Comparison of ENCODE assay signal across 8 cellular contexts in genomic region chr12:122423258-122424165, GRCh38. TPM values are rescaled to one million over a fixed set of nuclear protein-coding genes. Genes with fewer than 3 reads are reported as not detected.
DNase-seq lines count a peak whose midpoint lies in the region; ATAC-seq and TF ChIP-seq lines count a peak whose summit lies in the region.

No MANE protein-coding gene starts in this region.

- H3K9me3 ChIP-seq in iPS-18a (ENCODE audit: control insufficient read depth, low read depth, low read length) (no peaks in the 10 kb centered on the region), gastrocnemius medialis (no peaks in the 10 kb centered on the region)

- H3K4me3 ChIP-seq in iPS-18a (ENCODE audit: low read length) (peak overlapping the region; percentile 90), gastrocnemius medialis (peak overlapping the region; percentile 65 to 81 (median 77))

- TF ChIP-seq POLR2A in gastrocnemius medialis (IDR thresholded peaks at IDR 0.05) = no peak

- in situ Hi-C loops in gastrocnemius medialis (cut with MboI; ENCODE audit: low sequenced_read_pairs in 4 of 4) = no loop called here

- H3K9ac ChIP-seq in iPS-18a (ENCODE audit: low read length) = peak overlapping the region; percentile 92

- no peaks in the 10 kb centered on the region for H3K9me3 Mint-ChIP-seq in activated CD4-positive, alpha-beta T cell treated with anti-CD3 and anti-CD28 coated beads for 36 hours (ENCODE audit: low read depth)

- H3K27ac Mint-ChIP-seq in activated CD4-positive, alpha-beta T cell treated with anti-CD3 and anti-CD28 coated beads for 36 hours = peak overlapping the region; percentile 89

- no peak for ATAC-seq in activated CD4-positive, alpha-beta T cell treated with anti-CD3 and anti-CD28 coated beads for 36 hours
- no peak for ATAC-seq in gastrocnemius medialis
- ATAC-seq in HG02981 (IDR thresholded peaks at IDR 0.05; ENCODE audit: unreplicated experiment) = no peak

- H3K4me1 Mint-ChIP-seq in activated CD4-positive, alpha-beta T cell treated with anti-CD3 and anti-CD28 coated beads for 36 hours = peaks cover 30% of the 10 kb centered on the region

- no peak for TF ChIP-seq CTCF in gastrocnemius medialis (IDR thresholded peaks at IDR 0.05 in 4 of 5, conservative IDR thresholded peaks at IDR 0.05 in 1 of 5)

- no peaks in the 10 kb centered on the region for H3K27me3 ChIP-seq in iPS-18a (ENCODE audit: control insufficient read depth, insufficient read depth, low read length)
- H3K27me3 ChIP-seq in gastrocnemius medialis = no peaks in the 10 kb centered on the region

- H3K27me3 Mint-ChIP-seq in activated CD4-positive, alpha-beta T cell treated with anti-CD3 and anti-CD28 coated beads for 36 hours = no peaks in the 10 kb centered on the region

- CTCF ChIA-PET in activated CD4-positive, alpha-beta T cell treated with anti-CD3 and anti-CD28 coated beads for 36 hours (lab: Charles Lee) = interaction anchor here (0.6 to 3.7 kb wide), 9 partner anchors 11 to 340 kb away, joined by 3 to 21 read pairs (median 3); no protein-coding TSS in a partner anchor

- POLR2A ChIA-PET in activated CD4-positive, alpha-beta T cell treated with anti-CD3 and anti-CD28 coated beads for 36 hours (lab: Charles Lee) = interaction anchor here (0.6 to 1.0 kb wide), 3 partner anchors 11 to 189 kb away, joined by 4 read pairs; no protein-coding TSS in a partner anchor

- H3K4me1 ChIP-seq in iPS-18a (ENCODE audit: control insufficient read depth, low read depth, low read length) (peaks cover 10% of the 10 kb centered on the region), gastrocnemius medialis (peaks cover 28 to 33% of the 10 kb centered on the region in 2 donors)

- peaks cover 1% of the 10 kb centered on the region for H3K36me3 Mint-ChIP-seq in activated CD4-positive, alpha-beta T cell treated with anti-CD3 and anti-CD28 coated beads for 36 hours (ENCODE audit: low read depth)

- peak overlapping the region; percentile 90 for H3K27ac ChIP-seq in angular gyrus (ENCODE audit: low read depth, low read length)
- peak overlapping the region; percentile 89 for H3K27ac ChIP-seq in iPS-18a (ENCODE audit: low read length)
- peak overlapping the region; percentile 89 to 98 (median 94) for H3K27ac ChIP-seq in gastrocnemius medialis

- no peaks in the 10 kb centered on the region for H3K36me3 ChIP-seq in iPS-18a (ENCODE audit: control insufficient read depth, low read depth, low read length)
- H3K36me3 ChIP-seq in gastrocnemius medialis = no peaks in the 10 kb centered on the region

- peak overlapping the region; percentile 80 for H3K4me3 Mint-ChIP-seq in activated CD4-positive, alpha-beta T cell treated with anti-CD3 and anti-CD28 coated beads for 36 hours

- DNase-seq in activated CD4-positive, alpha-beta T cell treated with anti-CD3 and anti-CD28 coated beads for 36 hours = peak; percentile 18
- no peak for DNase-seq in activated CD4-positive, alpha-beta T cell treated with anti-CD3 and anti-CD28 coated beads for 1 hour
- DNase-seq in NCI-H226 (peak; percentile 46), gastrocnemius medialis (no peak), NCI-H2029 (lab: John Stamatoyannopoulos, UW) (no peak)

- intact Hi-C loops in activated CD4-positive, alpha-beta T cell treated with anti-CD3 and anti-CD28 coated beads for 36 hours (cut with DNase I, micrococcal nuclease) = loop anchor here in 1 of 2 experiments (2.0 to 5.0 kb wide), 3 partner anchors 29 to 621 kb away; partner anchors contain the start of genes DENR and SETD1B
- intact Hi-C loops in gastrocnemius medialis (cut with DNase I; ENCODE audit: low total_unique reads) = loop anchor here (2.0 to 5.0 kb wide), 3 partner anchors 47 to 86 kb away; no protein-coding TSS in a partner anchor

RNA-seq across cellular contexts. Expression of gene CLIP1, which starts 1.0 kb away (rescaled TPM):
- total RNA-seq in activated CD4-positive, alpha-beta T cell treated with anti-CD3 and anti-CD28 coated beads for 36 hours = 10 to 100 TPM; 53.9 to 58.6 TPM
- total RNA-seq in gastrocnemius medialis = 100 to 1,000 TPM; 371 to 626 (median 552) TPM

Comparison
In these comparisons a context has a peak if more than half of its experiments do, and no peak if none do; other contexts are left out.
1. DNase-seq: peak in activated CD4-positive, alpha-beta T cell treated with anti-CD3 and anti-CD28 coated beads for 36 hours (single experiment) and NCI-H226 (single experiment); none in activated CD4-positive, alpha-beta T cell treated with anti-CD3 and anti-CD28 coated beads for 1 hour (single experiment), gastrocnemius medialis (0 of 2) and NCI-H2029 (single experiment).
2. RNA of gene CLIP1, which starts 1.0 kb away (total RNA-seq): 371 to 626 TPM in gastrocnemius medialis; 53.9 to 58.6 TPM in activated CD4-positive, alpha-beta T cell treated with anti-CD3 and anti-CD28 coated beads for 36 hours; every median in the first group is over 4 times any median in the second.
3. Peak in every context shown above with its lines, with median percentiles within 50 percentile points of each other: H3K27ac ChIP-seq.